16 cellular contexts compared by ENCODE assay signal in genomic region chr5:138832218-138832617, GRCh38. TPM values are rescaled to one million over a fixed set of nuclear protein-coding genes. Genes with fewer than 3 reads are reported as not detected.
DNase-seq lines count a peak whose midpoint lies in the region; FAIRE-seq and TF ChIP-seq lines count a peak whose summit lies in the region.
"Had no signal": no experiment of that assay in that cellular context is flagged by ENCODE, and none has a peak within 500 bp of the region (broad histone marks: within the 10 kb centered on the region; RNA-seq: fewer than 3 reads in every experiment).

No MANE protein-coding gene starts in this region.

- TF ChIP-seq POLR2A in GM12891 (IDR thresholded peaks at IDR 0.05; ENCODE audit: low read depth, low read length), result no peak

- H3K27me3 ChIP-seq in iPS-20b (ENCODE audit: insufficient read depth, low read length), result no peaks in the 10 kb centered on the region

- peaks cover 54% of the 10 kb centered on the region for H3K4me1 ChIP-seq in iPS-20b (ENCODE audit: insufficient read depth, low read length)
- H3K4me1 ChIP-seq: parathyroid adenoma had no signal

- H3K9ac ChIP-seq in iPS-20b (ENCODE audit: low read depth, low read length), result peak overlapping the region; percentile 6; the same call in 1 of the 2 replicates
- H3K9ac ChIP-seq: parathyroid adenoma had no signal

- FAIRE-seq in GM12891 (lab: Jason Lieb, UNC), result peak; percentile 16

- no peaks in the 10 kb centered on the region for H3K9me3 ChIP-seq in iPS-20b (ENCODE audit: insufficient read depth, low read depth, low read length)

- H3K27ac ChIP-seq in iPS-20b (ENCODE audit: low read length), result peak overlapping the region; percentile 34
- H3K27ac ChIP-seq: parathyroid adenoma had no signal

- H3K4me3 ChIP-seq in iPS-20b (ENCODE audit: low read length), result 0 out of 2 replicates have a peak overlapping the region, but pooled peaks have one; percentile 21

- H3K36me3 ChIP-seq in iPS-20b (ENCODE audit: insufficient read depth, low read depth, low read length), result peaks cover 34% of the 10 kb centered on the region

- DNase-seq in GM12891 (ENCODE audit: insufficient read length, low spot score) (no peak), Kasumi-1 (lab: John Stamatoyannopoulos, UW) (peak; percentile 23 to 31), amniotic epithelial cell (ENCODE audit: low read depth) (peak; percentile 32), HK-2 (ENCODE audit: unreplicated experiment) (no peak), NCI-H1417 treated with DMSO at 0.1 percent for 48 hours (lab: John Stamatoyannopoulos, UW) (no peak), T-helper 1 cell (no peak), GOT3 (lab: John Stamatoyannopoulos, UW) (no peak)
- DNase-seq: activated CD4-positive, CD25-positive, alpha-beta regulatory T cell; cerebellar nuclear complex; COR-L47; foreskin fibroblast; left colon; NCI-H146; T-cell had no signal

TF ChIP-seq in GM12891, 5 proteins besides CTCF, POLR2A, EP300 and RAD21:
- TF ChIP-seq POLR2AphosphoS5 (IDR thresholded peaks at IDR 0.05; ENCODE audit: low read depth, low read length), result no peak
- no peak for TF ChIP-seq TAF1 (IDR thresholded peaks at IDR 0.05; ENCODE audit: low read depth, low read length)
- no peak for TF ChIP-seq PAX5 (IDR thresholded peaks at IDR 0.05; ENCODE audit: insufficient read depth, low read length, severe bottlenecking)
- no peak for TF ChIP-seq POU2F2 (IDR thresholded peaks at IDR 0.05; ENCODE audit: low read depth, low read length)
- no peak for TF ChIP-seq SPI1 (IDR thresholded peaks at IDR 0.05; ENCODE audit: low read depth, low read length)

RNA-seq across cellular contexts. Expression of gene LRRTM2, which starts 42.9 kb away (rescaled TPM):
- 0.03 TPM for polyA plus RNA-seq in GM12891 (2012; ENCODE audit: low read depth, missing spikeins)

Comparison
In these comparisons a context has a peak if more than half of its experiments do, and no peak if none do; other contexts are left out.
1. DNase-seq: peak in Kasumi-1 (2 of 2) and amniotic epithelial cell (single experiment); none in GM12891 (single experiment), HK-2 (single experiment), NCI-H1417 treated with DMSO at 0.1 percent for 48 hours (single experiment), T-helper 1 cell (0 of 5) and GOT3 (single experiment).